8 cellular contexts compared by ENCODE assay signal in the genomic region with DNA sequence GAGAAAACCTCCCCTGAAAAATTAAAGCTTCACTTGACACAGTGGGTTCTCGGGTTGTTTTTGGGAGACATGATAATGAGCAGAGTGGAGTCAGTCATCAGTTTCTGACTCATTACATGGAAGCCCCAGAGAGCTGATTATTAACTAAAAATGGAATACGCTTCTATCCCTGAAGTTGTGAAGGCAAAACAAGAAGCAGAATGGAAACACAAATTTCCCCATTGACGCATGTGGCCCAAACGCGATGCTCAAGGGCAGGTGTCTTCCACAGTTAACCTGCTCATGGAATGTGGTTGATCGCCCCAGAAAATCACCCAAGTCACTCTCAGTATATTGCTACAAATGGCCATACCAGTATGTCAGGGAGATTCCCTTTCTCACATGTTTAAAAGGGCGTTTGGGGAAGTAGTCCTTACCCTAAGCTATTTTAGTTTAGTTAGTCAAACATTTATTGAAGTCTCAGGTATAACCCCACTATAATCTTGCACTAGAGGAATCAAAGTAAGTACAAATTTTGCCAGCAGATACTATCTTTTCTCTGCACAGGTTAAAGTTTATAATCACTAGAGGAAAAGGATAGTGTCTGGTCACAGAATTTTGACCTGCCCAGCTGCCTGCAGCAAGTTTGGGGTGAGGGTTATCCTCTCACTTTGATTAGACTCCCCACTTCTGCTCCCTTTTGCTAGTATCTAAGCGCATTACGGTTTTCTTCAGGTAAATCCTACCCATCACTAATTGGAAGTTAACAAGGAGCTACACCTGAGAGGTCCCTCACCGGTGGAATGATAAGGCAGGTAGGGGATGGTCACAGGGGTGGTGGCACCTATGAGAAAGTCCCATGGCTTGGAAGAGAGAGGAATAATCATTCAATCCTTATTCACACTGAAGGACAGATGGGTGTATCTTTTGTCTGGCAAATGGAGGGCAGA. TPM values are rescaled to one million over a fixed set of nuclear protein-coding genes. Genes with fewer than 3 reads are reported as not detected.
DNase-seq lines count a peak whose midpoint lies in the region; ATAC-seq and TF ChIP-seq lines count a peak whose summit lies in the region.

No MANE protein-coding gene starts in this region.

- H3K27ac Mint-ChIP-seq in activated naive CD8-positive, alpha-beta T cell treated with anti-CD3 and anti-CD28 coated beads, Interleukin-2, amount 10 ng/mL, durations not matched to agents 7 days and 5 days: no peak overlapping the region

- ATAC-seq in GM19328 (IDR thresholded peaks at IDR 0.05; ENCODE audit: unreplicated experiment) (peak; percentile 50), HG03060 (IDR thresholded peaks at IDR 0.05; ENCODE audit: low read depth, unreplicated experiment) (peak; percentile 54)
- no peak for ATAC-seq in activated naive CD8-positive, alpha-beta T cell treated with anti-CD3 and anti-CD28 coated beads, Interleukin-2, amount 10 ng/mL, durations not matched to agents 7 days and 5 days (ENCODE audit: low read depth)

- TF ChIP-seq CTCF in GM06990 (IDR thresholded peaks at IDR 0.05; ENCODE audit: insufficient read depth, low read length, poor library complexity, severe bottlenecking): no peak

- no peaks in the 10 kb centered on the region for H3K27me3 Mint-ChIP-seq in activated naive CD8-positive, alpha-beta T cell treated with anti-CD3 and anti-CD28 coated beads, Interleukin-2, amount 10 ng/mL, durations not matched to agents 7 days and 5 days

- H3K27me3 ChIP-seq in GM06990 (replicated peaks; ENCODE audit: control insufficient read depth, insufficient read depth, low read length): no peaks in the 10 kb centered on the region

- peaks cover 69% of the 10 kb centered on the region for H3K4me1 Mint-ChIP-seq in activated naive CD8-positive, alpha-beta T cell treated with anti-CD3 and anti-CD28 coated beads, Interleukin-2, amount 10 ng/mL, durations not matched to agents 7 days and 5 days

- peaks cover 4% of the 10 kb centered on the region; the same call in 1 of the 2 replicates for H3K36me3 ChIP-seq in GM06990 (ENCODE audit: control insufficient read depth, insufficient read depth, low read length)

- peaks cover 58% of the 10 kb centered on the region for H3K36me3 Mint-ChIP-seq in activated naive CD8-positive, alpha-beta T cell treated with anti-CD3 and anti-CD28 coated beads, Interleukin-2, amount 10 ng/mL, durations not matched to agents 7 days and 5 days

- peak overlapping the region; percentile 93 for H3K4me3 Mint-ChIP-seq in activated naive CD8-positive, alpha-beta T cell treated with anti-CD3 and anti-CD28 coated beads, Interleukin-2, amount 10 ng/mL, durations not matched to agents 7 days and 5 days

- DNase-seq in GM06990 (ENCODE audit: extremely low read depth, insufficient read length): peak; percentile 56
- no peak for DNase-seq in activated naive CD8-positive, alpha-beta T cell treated with anti-CD3 and anti-CD28 coated beads, Interleukin-2, amount 10 ng/mL, durations not matched to agents 7 days and 5 days
- no peak for DNase-seq in NAMALWA (ENCODE audit: low spot score)
- no peak for DNase-seq in NCI-H146 treated with DMSO at 0.1 percent for 48 hours (lab: John Stamatoyannopoulos, UW; ENCODE audit: unreplicated experiment)
- no peak for DNase-seq in NCI-H2196 (lab: John Stamatoyannopoulos, UW; ENCODE audit: unreplicated experiment)
- DNase-seq in NCI-H146 (lab: John Stamatoyannopoulos, UW): no peak

- no peaks in the 10 kb centered on the region for H3K9me3 Mint-ChIP-seq in activated naive CD8-positive, alpha-beta T cell treated with anti-CD3 and anti-CD28 coated beads, Interleukin-2, amount 10 ng/mL, durations not matched to agents 7 days and 5 days

- H3K4me3 ChIP-seq in GM06990 (replicated peaks; ENCODE audit: low read depth, low read length): peak overlapping the region; percentile 98

- POLR2A ChIA-PET in activated naive CD8-positive, alpha-beta T cell treated with anti-CD3 and anti-CD28 coated beads, Interleukin-2, amount 10 ng/mL, durations not matched to agents 7 days and 5 days (lab: Charles Lee): interaction anchor here (0.6 to 1.8 kb wide), 7 partner anchors 10 to 105 kb away, joined by 3 to 7 read pairs (median 4); no protein-coding TSS in a partner anchor

RNA-seq across cellular contexts. Expression of a gene that starts 7.8 kb away (rescaled TPM):
- total RNA-seq in activated naive CD8-positive, alpha-beta T cell treated with anti-CD3 and anti-CD28 coated beads, Interleukin-2, amount 10 ng/mL, durations not matched to agents 7 days and 5 days: 100 to 1,000 TPM; 121 to 128 TPM

RNA-seq across cellular contexts. Expression of a gene that starts 55.3 kb away (rescaled TPM):
- total RNA-seq in activated naive CD8-positive, alpha-beta T cell treated with anti-CD3 and anti-CD28 coated beads, Interleukin-2, amount 10 ng/mL, durations not matched to agents 7 days and 5 days: 10 to 100 TPM; 48.1 to 50.1 TPM
